Comparison of ENCODE assay signal across 2 cellular contexts in the genomic region with DNA sequence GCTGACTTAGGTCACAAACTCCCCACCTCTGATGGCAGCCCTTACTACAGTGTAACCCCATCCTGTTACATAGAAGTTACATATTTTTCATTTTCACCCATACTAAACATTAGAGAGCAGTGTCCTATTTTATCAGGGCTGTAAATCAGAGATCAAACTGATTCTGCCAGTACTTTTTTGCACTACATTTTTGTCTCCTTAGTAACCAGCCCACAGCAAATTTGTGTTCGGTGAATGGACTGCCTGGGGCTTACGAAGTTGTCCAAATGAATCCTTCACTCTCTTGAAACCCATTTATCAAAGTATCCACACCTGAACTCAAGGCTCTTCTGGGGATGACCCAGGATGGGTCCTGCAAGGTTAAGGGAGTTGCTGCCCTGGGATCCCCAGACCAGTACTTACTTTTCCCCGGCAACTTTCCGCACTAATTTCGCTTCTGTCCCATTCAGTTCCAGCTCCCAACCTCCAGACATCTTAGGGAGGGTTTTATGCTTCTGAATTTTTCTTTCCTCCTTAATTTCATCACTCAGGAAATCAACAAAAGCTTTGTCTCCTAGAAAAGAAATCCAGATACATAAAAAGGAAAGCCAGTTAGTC.
TF ChIP-seq lines count a peak whose summit lies in the region.

No MANE protein-coding gene starts in this region.

TF ChIP-seq in K562, 482 proteins besides CTCF, POLR2A, EP300 and RAD21 (continues in another document):
- TF ChIP-seq, protein P1, sequence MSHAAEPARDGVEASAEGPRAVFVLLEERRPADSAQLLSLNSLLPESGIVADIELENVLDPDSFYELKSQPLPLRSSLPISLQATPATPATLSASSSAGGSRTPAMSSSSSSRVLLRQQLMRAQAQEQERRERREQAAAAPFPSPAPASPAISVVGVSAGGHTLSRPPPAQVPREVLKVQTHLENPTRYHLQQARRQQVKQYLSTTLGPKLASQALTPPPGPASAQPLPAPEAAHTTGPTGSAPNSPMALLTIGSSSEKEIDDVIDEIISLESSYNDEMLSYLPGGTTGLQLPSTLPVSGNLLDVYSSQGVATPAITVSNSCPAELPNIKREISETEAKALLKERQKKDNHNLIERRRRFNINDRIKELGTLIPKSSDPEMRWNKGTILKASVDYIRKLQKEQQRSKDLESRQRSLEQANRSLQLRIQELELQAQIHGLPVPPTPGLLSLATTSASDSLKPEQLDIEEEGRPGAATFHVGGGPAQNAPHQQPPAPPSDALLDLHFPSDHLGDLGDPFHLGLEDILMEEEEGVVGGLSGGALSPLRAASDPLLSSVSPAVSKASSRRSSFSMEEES (CRISPR knock-in tag; IDR thresholded peaks at IDR 0.05), result no peak
- TF ChIP-seq ZNF431 (CRISPR knock-in tag; IDR thresholded peaks at IDR 0.05) (no peak), XRCC4 (IDR thresholded peaks at IDR 0.05; ENCODE audit: extremely low read depth, insufficient read depth, insufficient read length) (no peak), SOX6 (IDR thresholded peaks at IDR 0.05) (no peak), TSC22D4 (tag; IDR thresholded peaks at IDR 0.05) (no peak), POLR2B (IDR thresholded peaks at IDR 0.05; ENCODE audit: low read depth, partially characterized antibody) (no peak), FOXK1 (CRISPR knock-in tag; IDR thresholded peaks at IDR 0.05; ENCODE audit: borderline replicate concordance) (no peak), ZBTB34 (CRISPR knock-in tag; IDR thresholded peaks at IDR 0.05) (no peak), CBFA2T3 (IDR thresholded peaks at IDR 0.05) (no peak), ZNF551 (CRISPR knock-in tag; IDR thresholded peaks at IDR 0.05) (no peak), BHLHE40 (IDR thresholded peaks at IDR 0.05; ENCODE audit: low read length) (no peak), SNIP1 (IDR thresholded peaks at IDR 0.05; ENCODE audit: low read depth) (no peak)
- TF ChIP-seq, protein P2, sequence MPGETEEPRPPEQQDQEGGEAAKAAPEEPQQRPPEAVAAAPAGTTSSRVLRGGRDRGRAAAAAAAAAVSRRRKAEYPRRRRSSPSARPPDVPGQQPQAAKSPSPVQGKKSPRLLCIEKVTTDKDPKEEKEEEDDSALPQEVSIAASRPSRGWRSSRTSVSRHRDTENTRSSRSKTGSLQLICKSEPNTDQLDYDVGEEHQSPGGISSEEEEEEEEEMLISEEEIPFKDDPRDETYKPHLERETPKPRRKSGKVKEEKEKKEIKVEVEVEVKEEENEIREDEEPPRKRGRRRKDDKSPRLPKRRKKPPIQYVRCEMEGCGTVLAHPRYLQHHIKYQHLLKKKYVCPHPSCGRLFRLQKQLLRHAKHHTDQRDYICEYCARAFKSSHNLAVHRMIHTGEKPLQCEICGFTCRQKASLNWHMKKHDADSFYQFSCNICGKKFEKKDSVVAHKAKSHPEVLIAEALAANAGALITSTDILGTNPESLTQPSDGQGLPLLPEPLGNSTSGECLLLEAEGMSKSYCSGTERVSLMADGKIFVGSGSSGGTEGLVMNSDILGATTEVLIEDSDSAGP (CRISPR knock-in tag; IDR thresholded peaks at IDR 0.05), result no peak
- TF ChIP-seq, protein P3, sequence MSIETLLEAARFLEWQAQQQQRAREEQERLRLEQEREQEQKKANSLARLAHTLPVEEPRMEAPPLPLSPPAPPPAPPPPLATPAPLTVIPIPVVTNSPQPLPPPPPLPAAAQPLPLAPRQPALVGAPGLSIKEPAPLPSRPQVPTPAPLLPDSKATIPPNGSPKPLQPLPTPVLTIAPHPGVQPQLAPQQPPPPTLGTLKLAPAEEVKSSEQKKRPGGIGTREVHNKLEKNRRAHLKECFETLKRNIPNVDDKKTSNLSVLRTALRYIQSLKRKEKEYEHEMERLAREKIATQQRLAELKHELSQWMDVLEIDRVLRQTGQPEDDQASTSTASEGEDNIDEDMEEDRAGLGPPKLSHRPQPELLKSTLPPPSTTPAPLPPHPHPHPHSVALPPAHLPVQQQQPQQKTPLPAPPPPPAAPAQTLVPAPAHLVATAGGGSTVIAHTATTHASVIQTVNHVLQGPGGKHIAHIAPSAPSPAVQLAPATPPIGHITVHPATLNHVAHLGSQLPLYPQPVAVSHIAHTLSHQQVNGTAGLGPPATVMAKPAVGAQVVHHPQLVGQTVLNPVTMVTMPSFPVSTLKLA (conservative IDR thresholded peaks at IDR 0.05), result no peak
- TF ChIP-seq, protein P4, sequence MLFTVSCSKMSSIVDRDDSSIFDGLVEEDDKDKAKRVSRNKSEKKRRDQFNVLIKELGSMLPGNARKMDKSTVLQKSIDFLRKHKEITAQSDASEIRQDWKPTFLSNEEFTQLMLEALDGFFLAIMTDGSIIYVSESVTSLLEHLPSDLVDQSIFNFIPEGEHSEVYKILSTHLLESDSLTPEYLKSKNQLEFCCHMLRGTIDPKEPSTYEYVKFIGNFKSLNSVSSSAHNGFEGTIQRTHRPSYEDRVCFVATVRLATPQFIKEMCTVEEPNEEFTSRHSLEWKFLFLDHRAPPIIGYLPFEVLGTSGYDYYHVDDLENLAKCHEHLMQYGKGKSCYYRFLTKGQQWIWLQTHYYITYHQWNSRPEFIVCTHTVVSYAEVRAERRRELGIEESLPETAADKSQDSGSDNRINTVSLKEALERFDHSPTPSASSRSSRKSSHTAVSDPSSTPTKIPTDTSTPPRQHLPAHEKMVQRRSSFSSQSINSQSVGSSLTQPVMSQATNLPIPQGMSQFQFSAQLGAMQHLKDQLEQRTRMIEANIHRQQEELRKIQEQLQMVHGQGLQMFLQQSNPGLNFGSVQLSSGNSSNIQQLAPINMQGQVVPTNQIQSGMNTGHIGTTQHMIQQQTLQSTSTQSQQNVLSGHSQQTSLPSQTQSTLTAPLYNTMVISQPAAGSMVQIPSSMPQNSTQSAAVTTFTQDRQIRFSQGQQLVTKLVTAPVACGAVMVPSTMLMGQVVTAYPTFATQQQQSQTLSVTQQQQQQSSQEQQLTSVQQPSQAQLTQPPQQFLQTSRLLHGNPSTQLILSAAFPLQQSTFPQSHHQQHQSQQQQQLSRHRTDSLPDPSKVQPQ (CRISPR knock-in tag; IDR thresholded peaks at IDR 0.05; ENCODE audit: borderline replicate concordance), result no peak
- TF ChIP-seq, protein P5, sequence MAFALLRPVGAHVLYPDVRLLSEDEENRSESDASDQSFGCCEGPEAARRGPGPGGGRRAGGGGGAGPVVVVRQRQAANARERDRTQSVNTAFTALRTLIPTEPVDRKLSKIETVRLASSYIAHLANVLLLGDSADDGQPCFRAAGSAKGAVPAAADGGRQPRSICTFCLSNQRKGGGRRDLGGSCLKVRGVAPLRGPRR (CRISPR knock-in tag; IDR thresholded peaks at IDR 0.05), result no peak

TF ChIP-seq in GM12891, 5 proteins besides CTCF, POLR2A, EP300 and RAD21:
- TF ChIP-seq POU2F2 (IDR thresholded peaks at IDR 0.05; ENCODE audit: low read depth, low read length) (no peak), POLR2AphosphoS5 (IDR thresholded peaks at IDR 0.05; ENCODE audit: low read depth, low read length) (no peak), TAF1 (IDR thresholded peaks at IDR 0.05; ENCODE audit: low read depth, low read length) (no peak)
